ENCODE assay signal across 11 cellular contexts in genomic region chr9:82810902-82811301, GRCh38.
DNase-seq lines count a peak whose midpoint lies in the region; ATAC-seq and TF ChIP-seq lines count a peak whose summit lies in the region.
"Had no signal": no experiment of that assay in that cellular context is flagged by ENCODE, and none has a peak within 500 bp of the region (broad histone marks: within the 10 kb centered on the region; RNA-seq: fewer than 3 reads in every experiment).

No MANE protein-coding gene starts in this region.

- H3K4me1 ChIP-seq in SK-N-SH (ENCODE audit: control insufficient read depth in 1 of 2, insufficient read depth in 2 of 2, low read depth in 1 of 2, low read length in 1 of 2): no peaks in the 10 kb centered on the region
- peaks cover 10% of the 10 kb centered on the region for H3K4me1 ChIP-seq in PC-3 (ENCODE audit: insufficient read depth, low read length)
- no peaks in the 10 kb centered on the region for H3K4me1 ChIP-seq in smooth muscle cell (ENCODE audit: low read depth)
- H3K4me1 ChIP-seq: adrenal gland had no signal

- no peak overlapping the region for H2AFZ ChIP-seq in SK-N-SH (ENCODE audit: low read depth)
- H2AFZ ChIP-seq in PC-3 (ENCODE audit: low read length): 0 out of 2 replicates have a peak overlapping the region, but pooled peaks have one; percentile 14
- no peak overlapping the region for H2AFZ ChIP-seq in smooth muscle cell (ENCODE audit: low read depth)

- H3K27me3 ChIP-seq in SK-N-SH (ENCODE audit: insufficient read depth): no peaks in the 10 kb centered on the region
- H3K27me3 ChIP-seq in PC-3 (ENCODE audit: low read length): no peaks in the 10 kb centered on the region
- H3K27me3 ChIP-seq in smooth muscle cell (ENCODE audit: low read depth): no peaks in the 10 kb centered on the region
- H3K27me3 ChIP-seq: adrenal gland had no signal

- intact Hi-C loops in PC-3 (cut with micrococcal nuclease): no loop called here

- CTCF ChIA-PET in SK-N-SH (lab: Yijun Ruan, JAX) (no interaction called here), PC-3 (lab: Charles Lee) (no interaction called here)

- no peak overlapping the region for H3K4me2 ChIP-seq in SK-N-SH
- H3K4me2 ChIP-seq in PC-3 (ENCODE audit: low read length): no peak overlapping the region
- no peak overlapping the region for H3K4me2 ChIP-seq in smooth muscle cell

- no peaks in the 10 kb centered on the region for H4K20me1 ChIP-seq in SK-N-SH (ENCODE audit: insufficient read depth)
- no peaks in the 10 kb centered on the region for H4K20me1 ChIP-seq in PC-3 (ENCODE audit: low read length)
- no peaks in the 10 kb centered on the region for H4K20me1 ChIP-seq in smooth muscle cell (ENCODE audit: low read depth)

- no peak for TF ChIP-seq EP300 in SK-N-SH (IDR thresholded peaks at IDR 0.05; ENCODE audit: borderline replicate concordance in 1 of 2, low read depth in 1 of 2, low read length in 1 of 2)

- WGBS in SK-N-SH (ENCODE audit: low lambda C conversion rate): 82% methylated on average over 1 of the region's 1 CpG
- WGBS in smooth muscle cell (ENCODE audit: low lambda C conversion rate): 61% methylated on average over 1 of the region's 1 CpG

- POLR2A ChIA-PET in SK-N-SH (lab: Yijun Ruan, JAX) (no interaction called here), PC-3 (lab: Charles Lee; ENCODE audit: unreplicated experiment) (no interaction called here)

- H3K27ac ChIP-seq in SK-N-SH (ENCODE audit: low read depth in 2 of 2, low read length in 1 of 2) (no peak overlapping the region), PC-3 (ENCODE audit: low read length) (0 out of 2 replicates have a peak overlapping the region, but pooled peaks have one; percentile 17), smooth muscle cell (ENCODE audit: low read depth) (peak overlapping the region; percentile 87)
- H3K27ac ChIP-seq: adrenal gland had no signal

- no peak for ATAC-seq in SK-N-SH treated with all-trans-retinoic acid at 6 μM for 48 hours
- peak; percentile 42 for ATAC-seq in PC-3
- ATAC-seq in esophagus mucosa: peak; percentile 80

- no peaks in the 10 kb centered on the region for H3F3A ChIP-seq in SK-N-SH (replicated peaks; ENCODE audit: insufficient read depth)
- H3F3A ChIP-seq in PC-3 (ENCODE audit: low read length, unreplicated experiment): no peaks in the 10 kb centered on the region
- H3F3A ChIP-seq in smooth muscle cell (ENCODE audit: low read depth): no peaks in the 10 kb centered on the region

- H3K9ac ChIP-seq in SK-N-SH: no peak overlapping the region
- no peak overlapping the region for H3K9ac ChIP-seq in PC-3 (ENCODE audit: low read length)
- H3K9ac ChIP-seq in smooth muscle cell (ENCODE audit: low read depth): no peak overlapping the region

- no peak for TF ChIP-seq CTCF in SK-N-SH (IDR thresholded peaks at IDR 0.05)
- TF ChIP-seq CTCF in PC-3 (conservative IDR thresholded peaks at IDR 0.05; ENCODE audit: low read depth, low read length): no peak
- no peak for TF ChIP-seq CTCF in smooth muscle cell (IDR thresholded peaks at IDR 0.05; ENCODE audit: borderline replicate concordance, insufficient read depth, poor library complexity, severe bottlenecking)

- H3K9me2 ChIP-seq in SK-N-SH (no peaks in the 10 kb centered on the region), PC-3 (replicated peaks; ENCODE audit: low read length) (no peaks in the 10 kb centered on the region)

- no peaks in the 10 kb centered on the region for H3K79me2 ChIP-seq in SK-N-SH (ENCODE audit: insufficient read depth)
- H3K79me2 ChIP-seq in PC-3 (ENCODE audit: low read length): no peaks in the 10 kb centered on the region
- no peaks in the 10 kb centered on the region for H3K79me2 ChIP-seq in smooth muscle cell (ENCODE audit: low read depth)

- DNase-seq in SK-N-SH (no peak), PC-3 (peak; percentile 79), smooth muscle cell (lab: John Stamatoyannopoulos, UW; ENCODE audit: unreplicated experiment) (no peak), NCI-H2029 treated with DMSO at 0.1 percent for 48 hours (lab: John Stamatoyannopoulos, UW) (no peak), GOT3 (lab: John Stamatoyannopoulos, UW) (no peak)
- no peak for DNase-seq in activated effector memory CD4-positive, alpha-beta T cell treated with anti-CD3 and anti-CD28 coated beads, Interleukin-2, amount 50 U/mL, for 16 hours
- DNase-seq: adrenal gland; nucleus accumbens; stimulated activated CD4-positive, alpha-beta T cell treated with anti-CD3 and anti-CD28 coated beads, Interleukin-4, amount 100 ng/mL, for 1 hour had no signal

- BruUV-seq in PC-3 (replicated peaks; lab: Mats Ljungman, UMichigan): no TSS peak

- H3K9me3 ChIP-seq in SK-N-SH (no peaks in the 10 kb centered on the region), PC-3 (ENCODE audit: low read length) (no peaks in the 10 kb centered on the region), smooth muscle cell (replicated peaks; ENCODE audit: low read depth) (no peaks in the 10 kb centered on the region)
- H3K9me3 ChIP-seq: adrenal gland had no signal

- H3K36me3 ChIP-seq in SK-N-SH (replicated peaks in 1 of 2; ENCODE audit: control insufficient read depth in 1 of 2, insufficient read depth in 2 of 2, low read length in 1 of 2): no peaks in the 10 kb centered on the region
- no peaks in the 10 kb centered on the region for H3K36me3 ChIP-seq in PC-3 (ENCODE audit: low read depth, low read length)
- H3K36me3 ChIP-seq in smooth muscle cell (ENCODE audit: low read depth): no peaks in the 10 kb centered on the region
- H3K36me3 ChIP-seq: adrenal gland had no signal

- no peak overlapping the region for H3K4me3 ChIP-seq in SK-N-SH (ENCODE audit: low read depth in 2 of 2, low read length in 1 of 2)
- H3K4me3 ChIP-seq in PC-3 (ENCODE audit: low read length): no peak overlapping the region
- H3K4me3 ChIP-seq in smooth muscle cell: no peak overlapping the region
- H3K4me3 ChIP-seq: adrenal gland had no signal

- no peak for TF ChIP-seq RAD21 in SK-N-SH (IDR thresholded peaks at IDR 0.05; ENCODE audit: low read length)

TF ChIP-seq in SK-N-SH treated with all-trans-retinoic acid at 6 μM for 48 hours, 23 proteins besides CTCF, POLR2A, EP300 and RAD21:
- 0 out of 2 replicates have a peak, but pooled peaks have one; percentile 13 for TF ChIP-seq ZFP3 (CRISPR knock-in tag; IDR thresholded peaks at IDR 0.05)
- TF ChIP-seq PPARA (CRISPR knock-in tag; IDR thresholded peaks at IDR 0.05; ENCODE audit: borderline replicate concordance): no peak
- TF ChIP-seq ISL1 (CRISPR knock-in tag; IDR thresholded peaks at IDR 0.05): 0 out of 2 replicates have a peak, but pooled peaks have one; percentile 11
- TF ChIP-seq SNAI2 (CRISPR knock-in tag; IDR thresholded peaks at IDR 0.05): no peak

TF ChIP-seq in SK-N-SH, 30 proteins besides CTCF, POLR2A, EP300 and RAD21:
- no peak for TF ChIP-seq POLR2AphosphoS5 (IDR thresholded peaks at IDR 0.05; ENCODE audit: low read depth, low read length)
- no peak for TF ChIP-seq CHD2 (IDR thresholded peaks at IDR 0.05; ENCODE audit: low read length, partially characterized antibody)
- no peak for TF ChIP-seq USF2 (IDR thresholded peaks at IDR 0.05; ENCODE audit: borderline replicate concordance, low read depth, low read length)
- TF ChIP-seq RFX5 (IDR thresholded peaks at IDR 0.05; ENCODE audit: low read length): no peak
- TF ChIP-seq TEAD4 (IDR thresholded peaks at IDR 0.05; ENCODE audit: borderline replicate concordance, insufficient read depth): no peak
- TF ChIP-seq TCF12 (IDR thresholded peaks at IDR 0.05): no peak
- TF ChIP-seq GABPA (IDR thresholded peaks at IDR 0.05; ENCODE audit: low read depth): no peak

Comparison
In these comparisons a context has a peak if more than half of its experiments do, and no peak if none do; other contexts are left out.
1. H3K27ac ChIP-seq: peak in PC-3 (single experiment) and smooth muscle cell (single experiment); none in SK-N-SH (0 of 2).